In genomic region chr22:37044634-37045625, GRCh38 we compare ENCODE assay signal across 1 cellular context.
TF ChIP-seq lines count a peak whose summit lies in the region.

No MANE protein-coding gene starts in this region.

TF ChIP-seq in IMR-90, 13 proteins besides CTCF, POLR2A, EP300 and RAD21:
- TF ChIP-seq RFX5 (IDR thresholded peaks at IDR 0.05; ENCODE audit: low read depth, low read length) (no peak), SMC3 (IDR thresholded peaks at IDR 0.05; ENCODE audit: low read depth, low read length) (no peak), BHLHE40 (IDR thresholded peaks at IDR 0.05; ENCODE audit: low read depth, low read length) (no peak), MXI1 (IDR thresholded peaks at IDR 0.05; ENCODE audit: borderline replicate concordance, low read depth, low read length) (no peak), MAFK (IDR thresholded peaks at IDR 0.05; ENCODE audit: low read depth, low read length) (no peak), USF2 (IDR thresholded peaks at IDR 0.05; ENCODE audit: low read depth, low read length) (no peak), NFE2L2 (IDR thresholded peaks at IDR 0.05; ENCODE audit: low read depth, low read length) (no peak), RCOR1 (IDR thresholded peaks at IDR 0.05; ENCODE audit: insufficient replicate concordance, low read length) (no peak), MAZ (IDR thresholded peaks at IDR 0.05; ENCODE audit: borderline replicate concordance, low read depth, low read length) (no peak), CHD1 (IDR thresholded peaks at IDR 0.05; ENCODE audit: low read depth, low read length) (no peak), ELK1 (IDR thresholded peaks at IDR 0.05; ENCODE audit: borderline replicate concordance, low read depth, low read length) (no peak), CEBPB (IDR thresholded peaks at IDR 0.05; ENCODE audit: low read depth, low read length) (no peak), FOS (IDR thresholded peaks at IDR 0.05; ENCODE audit: low read depth, low read length) (no peak)
